In the genomic region with DNA sequence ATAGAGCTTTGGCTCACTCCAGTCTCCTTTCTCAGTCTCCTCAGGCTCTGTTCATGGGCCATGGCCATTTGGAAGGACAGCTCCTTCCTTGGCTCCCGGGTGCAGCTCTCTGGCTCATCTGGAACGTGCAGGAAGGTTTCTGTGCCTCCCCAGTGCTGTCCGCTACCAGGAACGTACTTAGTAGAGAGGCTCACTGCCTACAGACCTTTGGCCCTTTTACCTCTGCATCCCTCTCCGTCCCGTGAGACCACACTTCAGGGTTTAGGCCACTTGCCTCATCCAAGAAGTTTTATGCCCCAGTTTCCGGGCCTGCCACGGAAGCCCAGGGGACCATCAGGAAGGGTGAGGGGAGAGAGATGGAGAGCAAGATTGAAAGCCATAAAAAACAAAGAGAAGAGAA, we compare ENCODE assay signal across 36 cellular contexts. TPM values are rescaled to one million over a fixed set of nuclear protein-coding genes. Genes with fewer than 3 reads are reported as not detected.
"Had no signal": no experiment of that assay in that cellular context is flagged by ENCODE, and none has a peak within 500 bp of the region (broad histone marks: within the 10 kb centered on the region; RNA-seq: fewer than 3 reads in every experiment).

No MANE protein-coding gene starts in this region.

- ATAC-seq: activated CD4-positive, alpha-beta T cell treated with anti-CD3 and anti-CD28 coated beads for 36 hours; activated CD8-positive, alpha-beta memory T cell treated with anti-CD3 and anti-CD28 coated beads, Interleukin-2, amount 10 ng/mL, durations not matched to agents 7 days and 5 days; activated CD8-positive, alpha-beta T cell treated with anti-CD3 and anti-CD28 coated beads, Interleukin-2, amount 10 ng/mL, durations not matched to agents 7 days and 5 days; activated naive CD8-positive, alpha-beta T cell treated with anti-CD3 and anti-CD28 coated beads, Interleukin-2, amount 50 U/mL, for 24 hours; body of pancreas; effector memory CD8-positive, alpha-beta T cell; foreskin keratinocyte; gastrocnemius medialis; T-helper 17 cell had no signal

- H3K4me3 ChIP-seq: adrenal gland, body of pancreas, esophagus muscularis mucosa, gastrocnemius medialis had no signal

- H3K27me3 Mint-ChIP-seq: activated CD4-positive, alpha-beta memory T cell treated with anti-CD3 and anti-CD28 coated beads for 36 hours; activated CD4-positive, alpha-beta T cell treated with anti-CD3 and anti-CD28 coated beads for 36 hours; activated CD4-positive, alpha-beta T cell treated with anti-CD3 and anti-CD28 coated beads, Interleukin-2, amount 10 ng/mL, durations not matched to agents 24 days and 14 days; activated CD8-positive, alpha-beta memory T cell treated with anti-CD3 and anti-CD28 coated beads, Interleukin-2, amount 10 ng/mL, durations not matched to agents 7 days and 5 days; activated naive CD4-positive, alpha-beta T cell treated with anti-CD3 and anti-CD28 coated beads, Interleukin-2, amount 50 U/mL, for 24 hours; activated naive CD8-positive, alpha-beta T cell treated with anti-CD3 and anti-CD28 coated beads for 36 hours; activated naive CD8-positive, alpha-beta T cell treated with anti-CD3 and anti-CD28 coated beads, Interleukin-2, amount 50 U/mL, for 24 hours; T-helper 17 cell had no signal

- H3K9me3 Mint-ChIP-seq: activated CD4-positive, alpha-beta T cell treated with anti-CD3 and anti-CD28 coated beads, Interleukin-2, amount 10 ng/mL, durations not matched to agents 24 days and 14 days; activated naive CD4-positive, alpha-beta T cell treated with anti-CD3 and anti-CD28 coated beads for 36 hours; activated naive CD4-positive, alpha-beta T cell treated with anti-CD3 and anti-CD28 coated beads, Interleukin-2, amount 50 U/mL, for 24 hours; activated naive CD8-positive, alpha-beta T cell treated with anti-CD3 and anti-CD28 coated beads for 36 hours; activated T-helper 1 cell treated with anti-CD3 and anti-CD28 coated beads, Interleukin-12 subunit alpha, Interleukin-12 subunit beta, Interleukin-2, Interleukin-4 antibody, amounts not matched to agents 30 ng/mL and 10 ng/mL and 1 ng/mL, durations not matched to agents 14 hours and 24 hours and 36 hours; activated T-helper 2 cell treated with anti-CD3 and anti-CD28 coated beads, Interferon-gamma antibody, Interleukin-2, Interleukin-4, amounts not matched to agents 10 μg/mL and 5 μg/mL and 100 μg/mL, durations not matched to agents 14 hours and 24 hours and 36 hours; effector memory CD8-positive, alpha-beta T cell; T-helper 2 cell treated with Interferon-gamma antibody and Interleukin-4, amounts not matched to agents 5 μg/mL and 100 μg/mL, for 36 hours had no signal

- H3K36me3 Mint-ChIP-seq: activated CD4-positive, alpha-beta memory T cell treated with anti-CD3 and anti-CD28 coated beads for 36 hours; activated CD8-positive, alpha-beta memory T cell treated with anti-CD3 and anti-CD28 coated beads, Interleukin-2, amount 10 ng/mL, durations not matched to agents 7 days and 5 days; activated naive CD4-positive, alpha-beta T cell treated with anti-CD3 and anti-CD28 coated beads, Interleukin-2, amount 50 U/mL, for 24 hours had no signal

- H3K36me3 ChIP-seq: adrenal gland, esophagus muscularis mucosa, gastrocnemius medialis, WERI-Rb-1 had no signal

- H3K4me1 Mint-ChIP-seq: activated B cell treated with CpG ODN at 0.5 μM for 24 hours; activated CD4-positive, alpha-beta T cell treated with anti-CD3 and anti-CD28 coated beads for 36 hours; activated naive CD4-positive, alpha-beta T cell treated with anti-CD3 and anti-CD28 coated beads, Interleukin-2, amount 50 U/mL, for 24 hours; activated naive CD8-positive, alpha-beta T cell treated with anti-CD3 and anti-CD28 coated beads for 36 hours; activated naive CD8-positive, alpha-beta T cell treated with anti-CD3 and anti-CD28 coated beads, Interleukin-2, amount 50 U/mL, for 24 hours had no signal

- H3K4me1 ChIP-seq: adrenal gland, body of pancreas, esophagus muscularis mucosa, foreskin keratinocyte, gastrocnemius medialis had no signal

- H3K27ac Mint-ChIP-seq: activated B cell treated with CpG ODN at 0.5 μM for 24 hours; activated CD4-positive, alpha-beta memory T cell treated with anti-CD3 and anti-CD28 coated beads for 36 hours; activated CD4-positive, alpha-beta T cell treated with anti-CD3 and anti-CD28 coated beads for 36 hours; activated CD4-positive, alpha-beta T cell treated with anti-CD3 and anti-CD28 coated beads, Interleukin-2, amount 10 ng/mL, durations not matched to agents 24 days and 14 days; activated CD8-positive, alpha-beta memory T cell treated with anti-CD3 and anti-CD28 coated beads, Interleukin-2, amount 10 ng/mL, durations not matched to agents 7 days and 5 days; activated CD8-positive, alpha-beta T cell treated with anti-CD3 and anti-CD28 coated beads, Interleukin-2, amount 10 ng/mL, durations not matched to agents 7 days and 5 days; activated naive CD4-positive, alpha-beta T cell treated with anti-CD3 and anti-CD28 coated beads for 36 hours; activated naive CD4-positive, alpha-beta T cell treated with anti-CD3 and anti-CD28 coated beads, Interleukin-2, amount 50 U/mL, for 24 hours; activated naive CD8-positive, alpha-beta T cell treated with anti-CD3 and anti-CD28 coated beads for 36 hours; activated naive CD8-positive, alpha-beta T cell treated with anti-CD3 and anti-CD28 coated beads, Interleukin-2, amount 50 U/mL, for 24 hours; activated T-helper 1 cell treated with anti-CD3 and anti-CD28 coated beads, Interleukin-12 subunit alpha, Interleukin-12 subunit beta, Interleukin-2, Interleukin-4 antibody, amounts not matched to agents 30 ng/mL and 10 ng/mL and 1 ng/mL, durations not matched to agents 14 hours and 24 hours and 36 hours; activated T-helper 2 cell treated with anti-CD3 and anti-CD28 coated beads, Interferon-gamma antibody, Interleukin-2, Interleukin-4, amounts not matched to agents 10 μg/mL and 5 μg/mL and 100 μg/mL, durations not matched to agents 14 hours and 24 hours and 36 hours; effector memory CD8-positive, alpha-beta T cell; T-helper 17 cell; T-helper 2 cell treated with Interferon-gamma antibody and Interleukin-4, amounts not matched to agents 5 μg/mL and 100 μg/mL, for 36 hours had no signal

- H3K27me3 ChIP-seq: adrenal gland, body of pancreas, esophagus muscularis mucosa, foreskin keratinocyte, gastrocnemius medialis had no signal

- DNase-seq: activated B cell treated with CpG ODN at 0.5 μM for 24 hours; activated CD4-positive, alpha-beta memory T cell treated with anti-CD3 and anti-CD28 coated beads for 36 hours; activated CD4-positive, alpha-beta T cell treated with anti-CD3 and anti-CD28 coated beads for 36 hours; activated CD4-positive, alpha-beta T cell treated with anti-CD3 and anti-CD28 coated beads, Interleukin-2, amount 10 ng/mL, durations not matched to agents 24 days and 14 days; activated CD4-positive, CD25-positive, alpha-beta regulatory T cell treated with anti-CD3 and anti-CD28 coated beads, Interleukin-2, amount 50 U/mL, for 72 hours; activated CD8-positive, alpha-beta memory T cell treated with anti-CD3 and anti-CD28 coated beads, Interleukin-2, amount 10 ng/mL, durations not matched to agents 7 days and 5 days; activated CD8-positive, alpha-beta memory T cell treated with anti-CD3 and anti-CD28 coated beads, Interleukin-2, amount 50 U/mL, for 4 hours; activated CD8-positive, alpha-beta T cell treated with anti-CD3 and anti-CD28 coated beads, Interleukin-2, amount 10 ng/mL, durations not matched to agents 7 days and 5 days; activated effector memory CD4-positive, alpha-beta T cell treated with anti-CD3 and anti-CD28 coated beads, Interleukin-2, amount 50 U/mL, for 16 hours; activated naive CD4-positive, alpha-beta T cell treated with anti-CD3 and anti-CD28 coated beads for 36 hours; activated naive CD8-positive, alpha-beta T cell treated with anti-CD3 and anti-CD28 coated beads for 36 hours; activated naive CD8-positive, alpha-beta T cell treated with anti-CD3 and anti-CD28 coated beads, Interleukin-2, amount 50 U/mL, for 24 hours; activated T-cell treated with anti-CD3 and anti-CD28 coated beads, Interleukin-2, amount 50 U/mL, for 1 hour; activated T-cell treated with anti-CD3 and anti-CD28 coated beads, Interleukin-2, amount 50 U/mL, for 48 hours; adrenal gland; amygdala; aorta; body of pancreas; cortex of kidney; dermis blood vessel endothelial cell; effector CD4-positive, alpha-beta T cell; effector memory CD8-positive, alpha-beta T cell; erythroblast; foreskin keratinocyte; gastrocnemius medialis; T-helper 1 cell; T-helper 17 cell; T1000; WERI-Rb-1 had no signal

- FAIRE-seq: colon had no signal

- H3K9me3 ChIP-seq: adrenal gland, body of pancreas, esophagus muscularis mucosa, gastrocnemius medialis had no signal

- H3K27ac ChIP-seq: adrenal gland, body of pancreas, esophagus muscularis mucosa, foreskin keratinocyte, gastrocnemius medialis, WERI-Rb-1 had no signal

- H3K4me3 Mint-ChIP-seq: activated B cell treated with CpG ODN at 0.5 μM for 24 hours; activated CD4-positive, alpha-beta memory T cell treated with anti-CD3 and anti-CD28 coated beads for 36 hours; activated CD4-positive, alpha-beta T cell treated with anti-CD3 and anti-CD28 coated beads for 36 hours; activated CD4-positive, alpha-beta T cell treated with anti-CD3 and anti-CD28 coated beads, Interleukin-2, amount 10 ng/mL, durations not matched to agents 24 days and 14 days; activated CD8-positive, alpha-beta memory T cell treated with anti-CD3 and anti-CD28 coated beads, Interleukin-2, amount 10 ng/mL, durations not matched to agents 7 days and 5 days; activated CD8-positive, alpha-beta T cell treated with anti-CD3 and anti-CD28 coated beads, Interleukin-2, amount 10 ng/mL, durations not matched to agents 7 days and 5 days; activated naive CD4-positive, alpha-beta T cell treated with anti-CD3 and anti-CD28 coated beads for 36 hours; activated naive CD4-positive, alpha-beta T cell treated with anti-CD3 and anti-CD28 coated beads, Interleukin-2, amount 50 U/mL, for 24 hours; activated naive CD8-positive, alpha-beta T cell treated with anti-CD3 and anti-CD28 coated beads for 36 hours; activated naive CD8-positive, alpha-beta T cell treated with anti-CD3 and anti-CD28 coated beads, Interleukin-2, amount 50 U/mL, for 24 hours; activated T-helper 1 cell treated with anti-CD3 and anti-CD28 coated beads, Interleukin-12 subunit alpha, Interleukin-12 subunit beta, Interleukin-2, Interleukin-4 antibody, amounts not matched to agents 30 ng/mL and 10 ng/mL and 1 ng/mL, durations not matched to agents 14 hours and 24 hours and 36 hours; effector memory CD8-positive, alpha-beta T cell; T-helper 17 cell; T-helper 2 cell treated with Interferon-gamma antibody and Interleukin-4, amounts not matched to agents 5 μg/mL and 100 μg/mL, for 36 hours had no signal

RNA-seq across cellular contexts. Expression of gene GRK7, which starts 20.9 kb away (rescaled TPM):
- total RNA-seq: activated B cell treated with CpG ODN at 0.5 μM for 24 hours; activated CD4-positive, alpha-beta memory T cell treated with anti-CD3 and anti-CD28 coated beads for 36 hours; activated CD4-positive, alpha-beta T cell treated with anti-CD3 and anti-CD28 coated beads for 36 hours; activated CD4-positive, alpha-beta T cell treated with anti-CD3 and anti-CD28 coated beads, Interleukin-2, amount 10 ng/mL, durations not matched to agents 24 days and 14 days; activated CD8-positive, alpha-beta memory T cell treated with anti-CD3 and anti-CD28 coated beads, Interleukin-2, amount 10 ng/mL, durations not matched to agents 7 days and 5 days; activated CD8-positive, alpha-beta T cell treated with anti-CD3 and anti-CD28 coated beads, Interleukin-2, amount 10 ng/mL, durations not matched to agents 7 days and 5 days; activated naive CD4-positive, alpha-beta T cell treated with anti-CD3 and anti-CD28 coated beads for 36 hours; activated naive CD8-positive, alpha-beta T cell treated with anti-CD3 and anti-CD28 coated beads for 36 hours; activated T-helper 1 cell treated with anti-CD3 and anti-CD28 coated beads, Interleukin-12 subunit alpha, Interleukin-12 subunit beta, Interleukin-2, Interleukin-4 antibody, amounts not matched to agents 30 ng/mL and 10 ng/mL and 1 ng/mL, durations not matched to agents 14 hours and 24 hours and 36 hours; activated T-helper 2 cell treated with anti-CD3 and anti-CD28 coated beads, Interferon-gamma antibody, Interleukin-2, Interleukin-4, amounts not matched to agents 10 μg/mL and 5 μg/mL and 100 μg/mL, durations not matched to agents 14 hours and 24 hours and 36 hours; body of pancreas; chondrocyte; dermis blood vessel endothelial cell; foreskin keratinocyte had no signal
- polyA plus RNA-seq: aorta, foreskin keratinocyte had no signal
